In the genomic region with DNA sequence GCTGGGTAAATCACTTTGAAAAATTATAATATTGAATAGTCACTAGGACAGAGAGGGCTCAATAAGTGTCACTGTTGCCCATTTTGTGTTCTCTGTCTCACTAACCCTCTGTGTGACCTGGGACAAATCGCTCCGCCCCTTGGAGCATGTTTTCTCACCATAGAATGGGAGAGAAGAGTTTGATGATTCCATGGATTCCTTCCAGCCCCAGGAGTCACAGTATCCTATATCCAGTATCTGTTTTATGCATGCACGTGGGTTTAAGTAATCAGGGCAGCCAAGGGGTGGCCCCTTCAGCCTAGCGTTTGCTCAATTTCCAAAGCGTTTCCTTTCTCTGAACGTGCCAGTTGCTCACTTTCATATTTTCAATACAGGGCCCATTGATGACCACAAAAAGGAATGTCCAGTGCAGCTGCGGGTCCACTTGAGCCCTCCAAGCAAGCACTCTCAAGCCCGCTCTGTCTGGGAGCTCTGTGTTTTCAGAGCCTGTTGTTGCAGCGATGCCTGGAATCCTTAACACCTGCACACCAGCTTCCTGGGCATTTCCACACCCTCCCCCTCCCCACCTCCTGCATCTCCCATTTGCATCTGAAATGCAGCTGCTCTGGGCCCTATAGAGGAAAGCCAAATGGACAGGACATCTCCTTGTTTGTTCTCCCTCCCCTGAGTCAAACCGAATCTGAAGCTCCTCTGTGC, we compare ENCODE assay signal across 13 cellular contexts.
DNase-seq lines count a peak whose midpoint lies in the region; ATAC-seq lines count a peak whose summit lies in the region.
"Had no signal": no experiment of that assay in that cellular context is flagged by ENCODE, and none has a peak within 500 bp of the region (broad histone marks: within the 10 kb centered on the region; RNA-seq: fewer than 3 reads in every experiment).

No MANE protein-coding gene starts in this region.

- no peak for ATAC-seq in HG03039 (IDR thresholded peaks at IDR 0.05; ENCODE audit: unreplicated experiment)
- ATAC-seq: activated T-cell treated with anti-CD3 and anti-CD28 coated beads, Interleukin-2, amount 50 U/mL, for 72 hours; left cardiac atrium; pancreas had no signal

- DNase-seq in DMS79 (lab: John Stamatoyannopoulos, UW) = peak; percentile 56
- peak; percentile 69 for DNase-seq in NCI-H187 treated with DMSO at 0.1 percent for 48 hours (lab: John Stamatoyannopoulos, UW)
- DNase-seq in SK-N-DZ (ENCODE audit: low spot score) = peak; percentile 36
- peak; percentile 20 for DNase-seq in medulla oblongata (ENCODE audit: extremely low spot score)
- no peak for DNase-seq in HT-29 (ENCODE audit: low spot score)
- no peak for DNase-seq in GM19240 (ENCODE audit: insufficient read length, low spot score)
- no peak for DNase-seq in HuH-7 (ENCODE audit: low spot score)
- DNase-seq: activated T-cell treated with anti-CD3 and anti-CD28 coated beads, Interleukin-2, amount 50 U/mL, for 72 hours; HCEC 1CT; left cardiac atrium; pancreas; RPMI8226 had no signal

Comparison
In these comparisons a context has a peak if more than half of its experiments do, and no peak if none do; other contexts are left out.
1. DNase-seq: peak in DMS79 (single experiment), NCI-H187 treated with DMSO at 0.1 percent for 48 hours (single experiment), SK-N-DZ (single experiment) and medulla oblongata (single experiment); none in HT-29 (single experiment), GM19240 (single experiment) and HuH-7 (single experiment).